Comparison of ENCODE assay signal across 16 cellular contexts in genomic region chr11:47010192-47010591, GRCh38.
DNase-seq lines count a peak whose midpoint lies in the region; ATAC-seq and TF ChIP-seq lines count a peak whose summit lies in the region.
"Had no signal": no experiment of that assay in that cellular context is flagged by ENCODE, and none has a peak within 500 bp of the region (broad histone marks: within the 10 kb centered on the region; RNA-seq: fewer than 3 reads in every experiment).

No MANE protein-coding gene starts in this region.

- H3K4me3 ChIP-seq in fibroblast of villous mesenchyme (ENCODE audit: low read depth, low read length), result no peak overlapping the region
- H3K4me3 ChIP-seq: HAP-1 had no signal

- H3K27ac ChIP-seq in substantia nigra (ENCODE audit: low read depth, low read length, poor library complexity, severe bottlenecking), result no peak overlapping the region
- H3K27ac ChIP-seq: 22Rv1, RWPE1 had no signal

- H3K27ac Mint-ChIP-seq in nephron progenitor cell, result peak overlapping the region; percentile 57

- H3K27me3 Mint-ChIP-seq in nephron progenitor cell (ENCODE audit: low read depth, poor library complexity), result no peaks in the 10 kb centered on the region
- H3K27me3 Mint-ChIP-seq: CD4-positive, alpha-beta memory T cell had no signal

- no peak for ATAC-seq in GM19397 (IDR thresholded peaks at IDR 0.05; ENCODE audit: unreplicated experiment)
- no peak for ATAC-seq in GM21717 (IDR thresholded peaks at IDR 0.05; ENCODE audit: unreplicated experiment)
- ATAC-seq: PC-3 had no signal

- peaks cover 2% of the 10 kb centered on the region for H3K4me1 Mint-ChIP-seq in nephron progenitor cell

- H3K4me3 Mint-ChIP-seq in nephron progenitor cell, result no peak overlapping the region
- H3K4me3 Mint-ChIP-seq: CD4-positive, alpha-beta memory T cell had no signal

- H3K36me3 Mint-ChIP-seq in nephron progenitor cell (ENCODE audit: low read depth), result peaks cover 30% of the 10 kb centered on the region

- DNase-seq in NCI-H82 (lab: John Stamatoyannopoulos, UW) (peak; percentile 52), NCI-H82 treated with DMSO at 0.1 percent for 48 hours (lab: John Stamatoyannopoulos, UW; ENCODE audit: unreplicated experiment) (no peak), fibroblast of villous mesenchyme (ENCODE audit: low read depth) (peak; percentile 42), nephron progenitor cell (no peak), substantia nigra (lab: John Stamatoyannopoulos, UW) (no peak)
- DNase-seq in activated CD8-positive, alpha-beta memory T cell treated with anti-CD3 and anti-CD28 coated beads for 24 hours, result no peak
- DNase-seq: CD4-positive, alpha-beta memory T cell; NCI-H187; NCI-H226; NCI-H524 treated with DMSO at 0.1 percent for 48 hours; PC-3 had no signal

- H3K9me3 Mint-ChIP-seq in nephron progenitor cell, result no peaks in the 10 kb centered on the region
- H3K9me3 Mint-ChIP-seq: CD4-positive, alpha-beta memory T cell had no signal

- no peak for TF ChIP-seq CTCF in fibroblast of villous mesenchyme (IDR thresholded peaks at IDR 0.05; ENCODE audit: insufficient read depth, low read depth, low read length)
- no peak for TF ChIP-seq CTCF in nephron progenitor cell (IDR thresholded peaks at IDR 0.05)

Comparison
In these comparisons a context has a peak if more than half of its experiments do, and no peak if none do; other contexts are left out.
1. DNase-seq: peak in NCI-H82 (single experiment) and fibroblast of villous mesenchyme (single experiment); none in NCI-H82 treated with DMSO at 0.1 percent for 48 hours (single experiment), nephron progenitor cell (single experiment), activated CD8-positive, alpha-beta memory T cell treated with anti-CD3 and anti-CD28 coated beads for 24 hours (single experiment) and substantia nigra (0 of 49).